ENCODE assay signal across 2 cellular contexts in the genomic region with DNA sequence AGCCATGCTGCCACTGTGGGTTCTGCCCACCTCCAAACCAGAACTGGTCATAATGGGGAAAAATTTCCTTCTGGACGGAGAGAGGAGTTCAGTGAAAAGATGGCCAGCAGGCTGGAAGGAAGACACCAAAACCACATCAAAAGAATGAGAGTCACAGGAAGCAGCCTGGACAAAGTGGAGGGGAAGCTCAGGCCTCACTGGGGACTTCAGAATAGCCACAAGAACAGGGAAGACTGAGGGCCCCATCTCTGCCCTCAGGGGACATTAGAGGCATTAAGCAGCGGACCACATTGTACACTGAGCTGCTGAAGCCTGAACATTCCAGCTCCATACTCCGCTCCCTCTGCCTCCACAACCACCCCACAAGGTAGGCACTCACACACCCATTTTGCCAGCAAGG.
TF ChIP-seq lines count a peak whose summit lies in the region.

No MANE protein-coding gene starts in this region.

TF ChIP-seq in IMR-90, 13 proteins besides CTCF, POLR2A, EP300 and RAD21:
- TF ChIP-seq, protein P1, sequence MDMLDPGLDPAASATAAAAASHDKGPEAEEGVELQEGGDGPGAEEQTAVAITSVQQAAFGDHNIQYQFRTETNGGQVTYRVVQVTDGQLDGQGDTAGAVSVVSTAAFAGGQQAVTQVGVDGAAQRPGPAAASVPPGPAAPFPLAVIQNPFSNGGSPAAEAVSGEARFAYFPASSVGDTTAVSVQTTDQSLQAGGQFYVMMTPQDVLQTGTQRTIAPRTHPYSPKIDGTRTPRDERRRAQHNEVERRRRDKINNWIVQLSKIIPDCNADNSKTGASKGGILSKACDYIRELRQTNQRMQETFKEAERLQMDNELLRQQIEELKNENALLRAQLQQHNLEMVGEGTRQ (IDR thresholded peaks at IDR 0.05; ENCODE audit: low read depth, low read length), result no peak
- no peak for TF ChIP-seq FOS (IDR thresholded peaks at IDR 0.05; ENCODE audit: low read depth, low read length)
- no peak for TF ChIP-seq RCOR1 (IDR thresholded peaks at IDR 0.05; ENCODE audit: insufficient replicate concordance, low read length)
- TF ChIP-seq CEBPB (IDR thresholded peaks at IDR 0.05; ENCODE audit: low read depth, low read length), result no peak
- no peak for TF ChIP-seq MXI1 (IDR thresholded peaks at IDR 0.05; ENCODE audit: borderline replicate concordance, low read depth, low read length)
- TF ChIP-seq NFE2L2 (IDR thresholded peaks at IDR 0.05; ENCODE audit: low read depth, low read length), result no peak
- no peak for TF ChIP-seq SMC3 (IDR thresholded peaks at IDR 0.05; ENCODE audit: low read depth, low read length)
- TF ChIP-seq CHD1 (IDR thresholded peaks at IDR 0.05; ENCODE audit: low read depth, low read length), result no peak
- no peak for TF ChIP-seq RFX5 (IDR thresholded peaks at IDR 0.05; ENCODE audit: low read depth, low read length)

TF ChIP-seq in K562, 482 proteins besides CTCF, POLR2A, EP300 and RAD21:
- TF ChIP-seq, protein P2, sequence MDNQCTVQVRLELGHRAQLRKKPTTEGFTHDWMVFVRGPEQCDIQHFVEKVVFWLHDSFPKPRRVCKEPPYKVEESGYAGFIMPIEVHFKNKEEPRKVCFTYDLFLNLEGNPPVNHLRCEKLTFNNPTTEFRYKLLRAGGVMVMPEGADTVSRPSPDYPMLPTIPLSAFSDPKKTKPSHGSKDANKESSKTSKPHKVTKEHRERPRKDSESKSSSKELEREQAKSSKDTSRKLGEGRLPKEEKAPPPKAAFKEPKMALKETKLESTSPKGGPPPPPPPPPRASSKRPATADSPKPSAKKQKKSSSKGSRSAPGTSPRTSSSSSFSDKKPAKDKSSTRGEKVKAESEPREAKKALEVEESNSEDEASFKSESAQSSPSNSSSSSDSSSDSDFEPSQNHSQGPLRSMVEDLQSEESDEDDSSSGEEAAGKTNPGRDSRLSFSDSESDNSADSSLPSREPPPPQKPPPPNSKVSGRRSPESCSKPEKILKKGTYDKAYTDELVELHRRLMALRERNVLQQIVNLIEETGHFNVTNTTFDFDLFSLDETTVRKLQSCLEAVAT (IDR thresholded peaks at IDR 0.05), result no peak
- no peak for TF ChIP-seq PRPF4 (IDR thresholded peaks at IDR 0.05; ENCODE audit: insufficient read depth, low read depth, low read length, poor library complexity, severe bottlenecking)
